ENCODE assay signal across 1 cellular context in genomic region chr10:96129387-96130325, GRCh38.
TF ChIP-seq lines count a peak whose summit lies in the region.

Gene ZNF518A (plus strand): TSS chr10:96130297. CDS start chr10:96156323, 26,026 bp downstream.

TF ChIP-seq in HepG2, 621 proteins besides CTCF, POLR2A, EP300 and RAD21 (continued from another document):
- TF ChIP-seq GABPA (IDR thresholded peaks at IDR 0.05; ENCODE audit: low read depth, low read length) (peak; percentile 80), GABPA (CRISPR knock-in tag; IDR thresholded peaks at IDR 0.05; ENCODE audit: low read depth) (peak; percentile 94), FOXM1 (CRISPR knock-in tag; IDR thresholded peaks at IDR 0.05) (no peak), ZNF704 (CRISPR knock-in tag; IDR thresholded peaks at IDR 0.05; ENCODE audit: borderline replicate concordance) (peak; percentile 77; the same call in 1 of the 2 replicates), NKX3-1 (CRISPR knock-in tag; IDR thresholded peaks at IDR 0.05) (no peak; the same call in 1 of the 2 replicates), IRF2 (CRISPR knock-in tag; IDR thresholded peaks at IDR 0.05) (peak; percentile 81), ZFP37 (CRISPR knock-in tag; IDR thresholded peaks at IDR 0.05; ENCODE audit: borderline replicate concordance) (no peak), ARHGAP35 (CRISPR knock-in tag; IDR thresholded peaks at IDR 0.05; ENCODE audit: borderline replicate concordance) (0 out of 2 replicates have a peak, but pooled peaks have one; percentile 50), ZNF597 (CRISPR knock-in tag; IDR thresholded peaks at IDR 0.05) (no peak), ZGPAT (CRISPR knock-in tag; IDR thresholded peaks at IDR 0.05) (peak; percentile 88), PCBP1 (IDR thresholded peaks at IDR 0.05; ENCODE audit: borderline replicate concordance, low read depth, low read length) (peak; percentile 98), ZBTB42 (CRISPR knock-in tag; IDR thresholded peaks at IDR 0.05) (no peak), ZNF577 (CRISPR knock-in tag; IDR thresholded peaks at IDR 0.05; ENCODE audit: borderline replicate concordance, low read depth) (no peak), SSRP1 (CRISPR knock-in tag; IDR thresholded peaks at IDR 0.05) (no peak), ATF2 (CRISPR knock-in tag; IDR thresholded peaks at IDR 0.05) (peak; percentile 85; the same call in 1 of the 2 replicates), ZUFSP (CRISPR knock-in tag; IDR thresholded peaks at IDR 0.05; ENCODE audit: borderline replicate concordance) (no peak), ELF3 (CRISPR knock-in tag; IDR thresholded peaks at IDR 0.05) (peak; percentile 79), ELK4 (CRISPR knock-in tag; IDR thresholded peaks at IDR 0.05; ENCODE audit: borderline replicate concordance) (0 out of 2 replicates have a peak, but pooled peaks have one; percentile 8), RNF219 (CRISPR knock-in tag; IDR thresholded peaks at IDR 0.05) (peak; percentile 95), CSRNP2 (CRISPR knock-in tag; conservative IDR thresholded peaks at IDR 0.05; ENCODE audit: low read depth) (no peak), ZNF274 (CRISPR knock-in tag; IDR thresholded peaks at IDR 0.05) (peak; percentile 36; the same call in 1 of the 2 replicates), WIZ (CRISPR knock-in tag; IDR thresholded peaks at IDR 0.05) (peak; percentile 40), HNRNPLL (IDR thresholded peaks at IDR 0.05; ENCODE audit: low read depth, low read length, poor library complexity, severe bottlenecking) (peak; percentile 80), ZNF563 (CRISPR knock-in tag; IDR thresholded peaks at IDR 0.05) (peak; percentile 79), MXI1 (IDR thresholded peaks at IDR 0.05; ENCODE audit: borderline replicate concordance, low read depth, low read length) (peak; percentile 32; the same call in 1 of the 3 replicates), SMAD3 (CRISPR knock-in tag; IDR thresholded peaks at IDR 0.05) (no peak; the same call in 1 of the 2 replicates), KLF13 (CRISPR knock-in tag; IDR thresholded peaks at IDR 0.05) (no peak), ZNF780A (CRISPR knock-in tag; IDR thresholded peaks at IDR 0.05) (no peak), NFYC (CRISPR knock-in tag; IDR thresholded peaks at IDR 0.05) (0 out of 2 replicates have a peak, but pooled peaks have one; percentile 40), TFDP1 (CRISPR knock-in tag; IDR thresholded peaks at IDR 0.05; ENCODE audit: borderline replicate concordance) (peak; percentile 65; the same call in 1 of the 2 replicates), ZNF281 (CRISPR knock-in tag; IDR thresholded peaks at IDR 0.05; ENCODE audit: borderline replicate concordance) (no peak), IRF9 (CRISPR knock-in tag; IDR thresholded peaks at IDR 0.05; ENCODE audit: borderline replicate concordance) (0 out of 2 replicates have a peak, but pooled peaks have one; percentile 51)
